ENCODE assay signal across 28 cellular contexts in genomic region chr9:113652355-113653152, GRCh38.
DNase-seq lines count a peak whose midpoint lies in the region; ATAC-seq, FAIRE-seq and TF ChIP-seq lines count a peak whose summit lies in the region.
"Had no signal": no experiment of that assay in that cellular context is flagged by ENCODE, and none has a peak within 500 bp of the region (broad histone marks: within the 10 kb centered on the region; RNA-seq: fewer than 3 reads in every experiment).

No MANE protein-coding gene starts in this region.

- whole genome bisulfite sequencing in right lobe of liver (ENCODE audit: insufficient coverage, low coverage, low lambda C conversion rate, missing lambda C conversion rate) = 32% methylated on average over 5 of the region's 6 CpGs
- WGBS in thyroid gland, 2 donors = 64% methylated on average over 6 of the region's 6 CpGs

- no peaks in the 10 kb centered on the region for H3K9me3 Mint-ChIP-seq in activated T-cell treated with anti-CD3 and anti-CD28 coated beads, Interleukin-2, amount 50 U/mL, for 24 hours
- no peaks in the 10 kb centered on the region for H3K9me3 Mint-ChIP-seq in activated naive CD8-positive, alpha-beta T cell treated with anti-CD3 and anti-CD28 coated beads for 36 hours
- H3K9me3 Mint-ChIP-seq: activated naive CD4-positive, alpha-beta T cell treated with anti-CD3 and anti-CD28 coated beads, Interleukin-2, amount 50 U/mL, for 72 hours; activated T-helper 1 cell treated with anti-CD3 and anti-CD28 coated beads, Interleukin-12 subunit alpha, Interleukin-12 subunit beta, Interleukin-2, Interleukin-4 antibody, amounts not matched to agents 30 ng/mL and 10 ng/mL and 1 ng/mL, durations not matched to agents 14 hours and 24 hours and 36 hours; CD8-positive, alpha-beta T cell; central memory CD8-positive, alpha-beta T cell; GM23338 had no signal

- no peak overlapping the region for H3K4me3 ChIP-seq in bronchial epithelial cell (ENCODE audit: low read depth, low read length)
- no peak overlapping the region for H3K4me3 ChIP-seq in right lobe of liver
- H3K4me3 ChIP-seq in thyroid gland (replicated peaks in 1 of 3) = no peak overlapping the region
- H3K4me3 ChIP-seq: ascending aorta, GM23338, SJCRH30, stomach, tibial nerve had no signal

- H3K4me1 ChIP-seq in right lobe of liver = peaks cover 0 to 23% (median 7%) of the 10 kb centered on the region in 4 donors
- H3K4me1 ChIP-seq in thyroid gland = peaks cover 0 to 34% of the 10 kb centered on the region in 2 donors

- TF ChIP-seq POLR2A in right lobe of liver (IDR thresholded peaks at IDR 0.05) (peak; percentile 59), thyroid gland (IDR thresholded peaks at IDR 0.05) (no peak), GM12892 (IDR thresholded peaks at IDR 0.05; ENCODE audit: low read depth, low read length) (no peak)

- no peaks in the 10 kb centered on the region for H3K27me3 ChIP-seq in bronchial epithelial cell (ENCODE audit: control insufficient read depth, insufficient read depth, low read length)
- no peaks in the 10 kb centered on the region for H3K27me3 ChIP-seq in right lobe of liver
- no peaks in the 10 kb centered on the region for H3K27me3 ChIP-seq in thyroid gland
- H3K27me3 ChIP-seq: ascending aorta, SJCRH30, stomach, tibial nerve had no signal

- H3K27me3 Mint-ChIP-seq in activated T-cell treated with anti-CD3 and anti-CD28 coated beads, Interleukin-2, amount 50 U/mL, for 24 hours = peaks cover 4% of the 10 kb centered on the region
- H3K27me3 Mint-ChIP-seq in activated naive CD8-positive, alpha-beta T cell treated with anti-CD3 and anti-CD28 coated beads for 36 hours = no peaks in the 10 kb centered on the region
- H3K27me3 Mint-ChIP-seq: central memory CD8-positive, alpha-beta T cell had no signal

- peak; percentile 12 for DNase-seq in activated T-cell treated with anti-CD3 and anti-CD28 coated beads, Interleukin-2, amount 50 U/mL, for 24 hours
- DNase-seq in activated T-cell treated with anti-CD3 and anti-CD28 coated beads for 4 hours (no peak), bronchial epithelial cell (ENCODE audit: low read depth) (peak; percentile 51), right lobe of liver (peak; percentile 57 to 90 (median 78)), thyroid gland (peak; percentile 53 to 65), GM12892 (ENCODE audit: insufficient read length) (no peak)
- no peak for DNase-seq in activated naive CD8-positive, alpha-beta T cell treated with anti-CD3 and anti-CD28 coated beads for 36 hours
- DNase-seq: activated CD4-positive, alpha-beta T cell treated with anti-CD3 and anti-CD28 coated beads for 4 hours; CD8-positive, alpha-beta T cell; DMS 273 treated with DMSO at 0.1 percent for 48 hours; left cardiac atrium; mesendoderm; NCI-H2171; NCI-H524; SJCRH30; stimulated activated CD4-positive, alpha-beta T cell treated with anti-CD3 and anti-CD28 coated beads, Interleukin-4, amount 100 ng/mL, for 4 hours; stomach; T-helper 1 cell had no signal

- FAIRE-seq in bronchial epithelial cell (lab: Jason Lieb, UNC) (peak; percentile 7), GM12892 (lab: Jason Lieb, UNC) (no peak)
- FAIRE-seq: A204.1, RCC 7860, TTC549 had no signal

- H3K36me3 Mint-ChIP-seq in activated T-cell treated with anti-CD3 and anti-CD28 coated beads, Interleukin-2, amount 50 U/mL, for 24 hours (ENCODE audit: low read depth) = no peaks in the 10 kb centered on the region
- no peaks in the 10 kb centered on the region for H3K36me3 Mint-ChIP-seq in activated naive CD8-positive, alpha-beta T cell treated with anti-CD3 and anti-CD28 coated beads for 36 hours
- H3K36me3 Mint-ChIP-seq: activated naive CD4-positive, alpha-beta T cell treated with anti-CD3 and anti-CD28 coated beads, Interleukin-2, amount 50 U/mL, for 72 hours; CD8-positive, alpha-beta T cell had no signal

- ATAC-seq in right lobe of liver (peak; percentile 70 to 87 (median 75)), GM21360 (IDR thresholded peaks at IDR 0.05; ENCODE audit: unreplicated experiment) (no peak)
- ATAC-seq: activated naive CD4-positive, alpha-beta T cell treated with anti-CD3 and anti-CD28 coated beads, Interleukin-2, amount 50 U/mL, for 72 hours; CD8-positive, alpha-beta T cell; GM23338; left cardiac atrium had no signal

- intact Hi-C loops in right lobe of liver (cut with DNase I) (no loop called here), thyroid gland (cut with DNase I) (loop anchor here (10.0 kb wide), 1 partner anchor 348 kb away; the partner anchor contains the start of gene RNF183)

- H3K36me3 ChIP-seq in bronchial epithelial cell (ENCODE audit: control insufficient read depth, insufficient read depth, low read length) (no peaks in the 10 kb centered on the region), right lobe of liver (no peaks in the 10 kb centered on the region), thyroid gland (no peaks in the 10 kb centered on the region)
- H3K36me3 ChIP-seq: ascending aorta, SJCRH30, stomach, tibial nerve had no signal

- H3K27ac ChIP-seq in right lobe of liver (peak overlapping the region; percentile 60 to 85 (median 63)), thyroid gland (no peak overlapping the region)
- H3K27ac ChIP-seq: SJCRH30, stomach, tibial nerve had no signal

- H3K27ac Mint-ChIP-seq in activated T-cell treated with anti-CD3 and anti-CD28 coated beads, Interleukin-2, amount 50 U/mL, for 24 hours = no peak overlapping the region
- no peak overlapping the region for H3K27ac Mint-ChIP-seq in activated naive CD8-positive, alpha-beta T cell treated with anti-CD3 and anti-CD28 coated beads for 36 hours
- H3K27ac Mint-ChIP-seq: activated T-helper 1 cell treated with anti-CD3 and anti-CD28 coated beads, Interleukin-12 subunit alpha, Interleukin-12 subunit beta, Interleukin-2, Interleukin-4 antibody, amounts not matched to agents 30 ng/mL and 10 ng/mL and 1 ng/mL, durations not matched to agents 14 hours and 24 hours and 36 hours; CD8-positive, alpha-beta T cell; GM23338 had no signal

- H3K9me3 ChIP-seq in right lobe of liver = no peaks in the 10 kb centered on the region
- H3K9me3 ChIP-seq in thyroid gland = no peaks in the 10 kb centered on the region
- H3K9me3 ChIP-seq: ascending aorta, SJCRH30, stomach, tibial nerve had no signal

- H3K4me3 Mint-ChIP-seq in activated T-cell treated with anti-CD3 and anti-CD28 coated beads, Interleukin-2, amount 50 U/mL, for 24 hours = no peak overlapping the region
- H3K4me3 Mint-ChIP-seq in activated naive CD8-positive, alpha-beta T cell treated with anti-CD3 and anti-CD28 coated beads for 36 hours = no peak overlapping the region
- H3K4me3 Mint-ChIP-seq: activated T-helper 1 cell treated with anti-CD3 and anti-CD28 coated beads, Interleukin-12 subunit alpha, Interleukin-12 subunit beta, Interleukin-2, Interleukin-4 antibody, amounts not matched to agents 30 ng/mL and 10 ng/mL and 1 ng/mL, durations not matched to agents 14 hours and 24 hours and 36 hours; CD8-positive, alpha-beta T cell; central memory CD8-positive, alpha-beta T cell; GM23338 had no signal

- TF ChIP-seq CTCF in bronchial epithelial cell (IDR thresholded peaks at IDR 0.05; ENCODE audit: insufficient read depth, low read length, severe bottlenecking) = no peak
- no peak for TF ChIP-seq CTCF in right lobe of liver (IDR thresholded peaks at IDR 0.05)
- no peak for TF ChIP-seq CTCF in thyroid gland (IDR thresholded peaks at IDR 0.05)

- peaks cover 9% of the 10 kb centered on the region for H3K4me1 Mint-ChIP-seq in activated T-cell treated with anti-CD3 and anti-CD28 coated beads, Interleukin-2, amount 50 U/mL, for 24 hours (ENCODE audit: low read depth)
- H3K4me1 Mint-ChIP-seq in activated naive CD8-positive, alpha-beta T cell treated with anti-CD3 and anti-CD28 coated beads for 36 hours = peaks cover 8% of the 10 kb centered on the region

Comparison
In these comparisons a context has a peak if more than half of its experiments do, and no peak if none do; other contexts are left out.
1. DNase-seq: peak in activated T-cell treated with anti-CD3 and anti-CD28 coated beads, Interleukin-2, amount 50 U/mL, for 24 hours (single experiment), bronchial epithelial cell (single experiment), right lobe of liver (3 of 3) and thyroid gland (2 of 2); none in activated T-cell treated with anti-CD3 and anti-CD28 coated beads for 4 hours (single experiment), GM12892 (single experiment) and activated naive CD8-positive, alpha-beta T cell treated with anti-CD3 and anti-CD28 coated beads for 36 hours (single experiment).
2. H3K27ac ChIP-seq: peak in right lobe of liver (3 of 3); none in thyroid gland (0 of 3).